ENCODE assay signal across 1 cellular context in the genomic region with DNA sequence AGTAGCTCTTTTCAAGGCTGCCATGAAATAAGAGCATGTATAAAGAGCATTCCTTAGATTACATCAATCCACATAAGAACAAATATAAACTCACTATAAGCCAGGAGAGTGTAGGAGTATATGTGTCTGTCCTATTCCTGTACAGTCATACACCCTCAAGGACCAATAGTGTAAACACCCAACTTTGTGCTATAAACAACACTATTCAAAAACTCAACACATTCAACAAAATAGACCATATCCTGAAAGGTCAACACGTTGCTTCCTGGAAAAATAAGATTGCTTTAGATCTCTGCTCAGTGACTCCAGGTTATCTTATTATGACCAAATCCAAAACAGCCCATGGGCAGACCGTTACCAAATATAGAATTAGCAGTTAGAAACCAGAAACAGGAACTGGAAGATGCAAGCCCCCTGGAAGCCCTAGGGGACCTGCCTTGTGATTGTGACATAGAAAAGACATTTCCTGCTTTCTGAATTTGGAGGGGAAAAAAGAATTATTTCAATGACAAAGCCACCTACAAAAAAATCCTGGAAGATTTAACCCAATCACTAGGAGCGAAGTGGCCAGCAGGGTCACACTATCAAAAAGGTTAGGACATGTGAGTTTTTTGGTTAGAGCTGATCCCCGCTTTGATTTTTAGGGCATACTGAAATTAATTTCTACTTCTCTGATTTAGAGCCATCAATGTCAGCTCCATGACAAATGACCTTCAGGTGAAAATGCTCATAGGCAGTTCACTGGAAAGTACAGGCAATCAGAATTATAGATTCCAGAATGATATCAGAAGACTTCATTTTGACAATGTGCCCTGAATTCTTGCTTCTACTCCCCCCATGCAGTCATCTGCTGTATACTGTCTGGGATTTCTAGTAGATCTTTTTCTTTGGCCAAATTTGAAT.
TF ChIP-seq lines count a peak whose summit lies in the region.

No MANE protein-coding gene starts in this region.

TF ChIP-seq in K562, 482 proteins besides CTCF, POLR2A, EP300 and RAD21 (continued from another document and continues in another):
- TF ChIP-seq, protein P1, sequence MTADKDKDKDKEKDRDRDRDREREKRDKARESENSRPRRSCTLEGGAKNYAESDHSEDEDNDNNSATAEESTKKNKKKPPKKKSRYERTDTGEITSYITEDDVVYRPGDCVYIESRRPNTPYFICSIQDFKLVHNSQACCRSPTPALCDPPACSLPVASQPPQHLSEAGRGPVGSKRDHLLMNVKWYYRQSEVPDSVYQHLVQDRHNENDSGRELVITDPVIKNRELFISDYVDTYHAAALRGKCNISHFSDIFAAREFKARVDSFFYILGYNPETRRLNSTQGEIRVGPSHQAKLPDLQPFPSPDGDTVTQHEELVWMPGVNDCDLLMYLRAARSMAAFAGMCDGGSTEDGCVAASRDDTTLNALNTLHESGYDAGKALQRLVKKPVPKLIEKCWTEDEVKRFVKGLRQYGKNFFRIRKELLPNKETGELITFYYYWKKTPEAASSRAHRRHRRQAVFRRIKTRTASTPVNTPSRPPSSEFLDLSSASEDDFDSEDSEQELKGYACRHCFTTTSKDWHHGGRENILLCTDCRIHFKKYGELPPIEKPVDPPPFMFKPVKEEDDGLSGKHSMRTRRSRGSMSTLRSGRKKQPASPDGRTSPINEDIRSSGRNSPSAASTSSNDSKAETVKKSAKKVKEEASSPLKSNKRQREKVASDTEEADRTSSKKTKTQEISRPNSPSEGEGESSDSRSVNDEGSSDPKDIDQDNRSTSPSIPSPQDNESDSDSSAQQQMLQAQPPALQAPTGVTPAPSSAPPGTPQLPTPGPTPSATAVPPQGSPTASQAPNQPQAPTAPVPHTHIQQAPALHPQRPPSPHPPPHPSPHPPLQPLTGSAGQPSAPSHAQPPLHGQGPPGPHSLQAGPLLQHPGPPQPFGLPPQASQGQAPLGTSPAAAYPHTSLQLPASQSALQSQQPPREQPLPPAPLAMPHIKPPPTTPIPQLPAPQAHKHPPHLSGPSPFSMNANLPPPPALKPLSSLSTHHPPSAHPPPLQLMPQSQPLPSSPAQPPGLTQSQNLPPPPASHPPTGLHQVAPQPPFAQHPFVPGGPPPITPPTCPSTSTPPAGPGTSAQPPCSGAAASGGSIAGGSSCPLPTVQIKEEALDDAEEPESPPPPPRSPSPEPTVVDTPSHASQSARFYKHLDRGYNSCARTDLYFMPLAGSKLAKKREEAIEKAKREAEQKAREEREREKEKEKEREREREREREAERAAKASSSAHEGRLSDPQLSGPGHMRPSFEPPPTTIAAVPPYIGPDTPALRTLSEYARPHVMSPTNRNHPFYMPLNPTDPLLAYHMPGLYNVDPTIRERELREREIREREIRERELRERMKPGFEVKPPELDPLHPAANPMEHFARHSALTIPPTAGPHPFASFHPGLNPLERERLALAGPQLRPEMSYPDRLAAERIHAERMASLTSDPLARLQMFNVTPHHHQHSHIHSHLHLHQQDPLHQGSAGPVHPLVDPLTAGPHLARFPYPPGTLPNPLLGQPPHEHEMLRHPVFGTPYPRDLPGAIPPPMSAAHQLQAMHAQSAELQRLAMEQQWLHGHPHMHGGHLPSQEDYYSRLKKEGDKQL (CRISPR knock-in tag; IDR thresholded peaks at IDR 0.05; ENCODE audit: borderline replicate concordance) = no peak
- TF ChIP-seq SP1 (CRISPR knock-in tag; IDR thresholded peaks at IDR 0.05) (no peak), KLF1 (tag; IDR thresholded peaks at IDR 0.05) (no peak), XRCC4 (IDR thresholded peaks at IDR 0.05; ENCODE audit: extremely low read depth, insufficient read depth, insufficient read length) (no peak), NCOA1 (IDR thresholded peaks at IDR 0.05; ENCODE audit: low read depth) (peak; percentile 67; the same call in 1 of the 2 replicates), HNRNPK (IDR thresholded peaks at IDR 0.05; ENCODE audit: low read depth, low read length, poor library complexity, severe bottlenecking) (no peak), CBX5 (IDR thresholded peaks at IDR 0.05; ENCODE audit: borderline replicate concordance, low read depth) (no peak), FOXJ3 (CRISPR knock-in tag; IDR thresholded peaks at IDR 0.05) (no peak), MEIS2 (IDR thresholded peaks at IDR 0.05; ENCODE audit: partially characterized antibody) (peak; percentile 85), HMG20A (CRISPR knock-in tag; conservative IDR thresholded peaks at IDR 0.05) (no peak), ETV6 (IDR thresholded peaks at IDR 0.05; ENCODE audit: borderline replicate concordance in 1 of 2, low read depth in 2 of 2, low read length in 1 of 2) (peak in 1 of 2 experiments; percentile 92; a peak in 2 of 4 replicates), ETV6 (CRISPR knock-in tag; IDR thresholded peaks at IDR 0.05; ENCODE audit: borderline replicate concordance) (no peak), JUNB (CRISPR knock-in tag; conservative IDR thresholded peaks at IDR 0.05) (no peak), TEAD4 (IDR thresholded peaks at IDR 0.05; ENCODE audit: low read length) (peak; percentile 75; the same call in 1 of the 2 replicates), TEAD4 (CRISPR knock-in tag; IDR thresholded peaks at IDR 0.05; ENCODE audit: borderline replicate concordance) (no peak), KDM1A (IDR thresholded peaks at IDR 0.05) (peak; percentile 92 to 93), CBFB (CRISPR knock-in tag; IDR thresholded peaks at IDR 0.05) (no peak), ATF7 (IDR thresholded peaks at IDR 0.05) (peak; percentile 69), MEF2A (IDR thresholded peaks at IDR 0.05; ENCODE audit: control insufficient read depth, low read depth, low read length) (peak; percentile 94), U2AF1 (optimal IDR thresholded peaks at IDR 0.05; ENCODE audit: low read depth, low read length) (no peak), SMARCA4 (IDR thresholded peaks at IDR 0.05) (peak; percentile 55; the same call in 1 of the 2 replicates), NBN (IDR thresholded peaks at IDR 0.05; ENCODE audit: low read depth) (peak; percentile 36; the same call in 1 of the 2 replicates), RFX5 (IDR thresholded peaks at IDR 0.05; ENCODE audit: low read depth, low read length) (no peak), DACH1 (IDR thresholded peaks at IDR 0.05; ENCODE audit: partially characterized antibody) (no peak), PHF20 (IDR thresholded peaks at IDR 0.05; ENCODE audit: partially characterized antibody) (no peak), SOX6 (IDR thresholded peaks at IDR 0.05) (peak; percentile 83), RNF2 (IDR thresholded peaks at IDR 0.05) (peak; percentile 59; the same call in 1 of the 2 replicates), RAD51 (IDR thresholded peaks at IDR 0.05; ENCODE audit: borderline replicate concordance, low read depth) (no peak), TAF15 (IDR thresholded peaks at IDR 0.05; ENCODE audit: low read depth, low read length) (no peak)
- TF ChIP-seq, protein P2, sequence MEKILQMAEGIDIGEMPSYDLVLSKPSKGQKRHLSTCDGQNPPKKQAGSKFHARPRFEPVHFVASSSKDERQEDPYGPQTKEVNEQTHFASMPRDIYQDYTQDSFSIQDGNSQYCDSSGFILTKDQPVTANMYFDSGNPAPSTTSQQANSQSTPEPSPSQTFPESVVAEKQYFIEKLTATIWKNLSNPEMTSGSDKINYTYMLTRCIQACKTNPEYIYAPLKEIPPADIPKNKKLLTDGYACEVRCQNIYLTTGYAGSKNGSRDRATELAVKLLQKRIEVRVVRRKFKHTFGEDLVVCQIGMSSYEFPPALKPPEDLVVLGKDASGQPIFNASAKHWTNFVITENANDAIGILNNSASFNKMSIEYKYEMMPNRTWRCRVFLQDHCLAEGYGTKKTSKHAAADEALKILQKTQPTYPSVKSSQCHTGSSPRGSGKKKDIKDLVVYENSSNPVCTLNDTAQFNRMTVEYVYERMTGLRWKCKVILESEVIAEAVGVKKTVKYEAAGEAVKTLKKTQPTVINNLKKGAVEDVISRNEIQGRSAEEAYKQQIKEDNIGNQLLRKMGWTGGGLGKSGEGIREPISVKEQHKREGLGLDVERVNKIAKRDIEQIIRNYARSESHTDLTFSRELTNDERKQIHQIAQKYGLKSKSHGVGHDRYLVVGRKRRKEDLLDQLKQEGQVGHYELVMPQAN (IDR thresholded peaks at IDR 0.05; ENCODE audit: borderline replicate concordance) = no peak
- TF ChIP-seq, protein P3, sequence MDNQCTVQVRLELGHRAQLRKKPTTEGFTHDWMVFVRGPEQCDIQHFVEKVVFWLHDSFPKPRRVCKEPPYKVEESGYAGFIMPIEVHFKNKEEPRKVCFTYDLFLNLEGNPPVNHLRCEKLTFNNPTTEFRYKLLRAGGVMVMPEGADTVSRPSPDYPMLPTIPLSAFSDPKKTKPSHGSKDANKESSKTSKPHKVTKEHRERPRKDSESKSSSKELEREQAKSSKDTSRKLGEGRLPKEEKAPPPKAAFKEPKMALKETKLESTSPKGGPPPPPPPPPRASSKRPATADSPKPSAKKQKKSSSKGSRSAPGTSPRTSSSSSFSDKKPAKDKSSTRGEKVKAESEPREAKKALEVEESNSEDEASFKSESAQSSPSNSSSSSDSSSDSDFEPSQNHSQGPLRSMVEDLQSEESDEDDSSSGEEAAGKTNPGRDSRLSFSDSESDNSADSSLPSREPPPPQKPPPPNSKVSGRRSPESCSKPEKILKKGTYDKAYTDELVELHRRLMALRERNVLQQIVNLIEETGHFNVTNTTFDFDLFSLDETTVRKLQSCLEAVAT (IDR thresholded peaks at IDR 0.05) = no peak
- TF ChIP-seq, protein P4, sequence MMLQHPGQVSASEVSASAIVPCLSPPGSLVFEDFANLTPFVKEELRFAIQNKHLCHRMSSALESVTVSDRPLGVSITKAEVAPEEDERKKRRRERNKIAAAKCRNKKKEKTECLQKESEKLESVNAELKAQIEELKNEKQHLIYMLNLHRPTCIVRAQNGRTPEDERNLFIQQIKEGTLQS (IDR thresholded peaks at IDR 0.05) = peak; percentile 26; the same call in 1 of the 2 replicates
- TF ChIP-seq, protein P4 (CRISPR knock-in tag; conservative IDR thresholded peaks at IDR 0.05) = no peak
- TF ChIP-seq, protein P5, sequence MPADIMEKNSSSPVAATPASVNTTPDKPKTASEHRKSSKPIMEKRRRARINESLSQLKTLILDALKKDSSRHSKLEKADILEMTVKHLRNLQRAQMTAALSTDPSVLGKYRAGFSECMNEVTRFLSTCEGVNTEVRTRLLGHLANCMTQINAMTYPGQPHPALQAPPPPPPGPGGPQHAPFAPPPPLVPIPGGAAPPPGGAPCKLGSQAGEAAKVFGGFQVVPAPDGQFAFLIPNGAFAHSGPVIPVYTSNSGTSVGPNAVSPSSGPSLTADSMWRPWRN (IDR thresholded peaks at IDR 0.05; ENCODE audit: low read depth) = peak; percentile 84
- TF ChIP-seq, protein P6, sequence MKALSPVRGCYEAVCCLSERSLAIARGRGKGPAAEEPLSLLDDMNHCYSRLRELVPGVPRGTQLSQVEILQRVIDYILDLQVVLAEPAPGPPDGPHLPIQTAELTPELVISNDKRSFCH (CRISPR knock-in tag; IDR thresholded peaks at IDR 0.05) = no peak
- TF ChIP-seq, protein P6 (tag; IDR thresholded peaks at IDR 0.05) = peak; percentile 95
- TF ChIP-seq, protein P7, sequence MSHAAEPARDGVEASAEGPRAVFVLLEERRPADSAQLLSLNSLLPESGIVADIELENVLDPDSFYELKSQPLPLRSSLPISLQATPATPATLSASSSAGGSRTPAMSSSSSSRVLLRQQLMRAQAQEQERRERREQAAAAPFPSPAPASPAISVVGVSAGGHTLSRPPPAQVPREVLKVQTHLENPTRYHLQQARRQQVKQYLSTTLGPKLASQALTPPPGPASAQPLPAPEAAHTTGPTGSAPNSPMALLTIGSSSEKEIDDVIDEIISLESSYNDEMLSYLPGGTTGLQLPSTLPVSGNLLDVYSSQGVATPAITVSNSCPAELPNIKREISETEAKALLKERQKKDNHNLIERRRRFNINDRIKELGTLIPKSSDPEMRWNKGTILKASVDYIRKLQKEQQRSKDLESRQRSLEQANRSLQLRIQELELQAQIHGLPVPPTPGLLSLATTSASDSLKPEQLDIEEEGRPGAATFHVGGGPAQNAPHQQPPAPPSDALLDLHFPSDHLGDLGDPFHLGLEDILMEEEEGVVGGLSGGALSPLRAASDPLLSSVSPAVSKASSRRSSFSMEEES (CRISPR knock-in tag; IDR thresholded peaks at IDR 0.05) = no peak
